20 cellular contexts compared by ENCODE assay signal in the genomic region with DNA sequence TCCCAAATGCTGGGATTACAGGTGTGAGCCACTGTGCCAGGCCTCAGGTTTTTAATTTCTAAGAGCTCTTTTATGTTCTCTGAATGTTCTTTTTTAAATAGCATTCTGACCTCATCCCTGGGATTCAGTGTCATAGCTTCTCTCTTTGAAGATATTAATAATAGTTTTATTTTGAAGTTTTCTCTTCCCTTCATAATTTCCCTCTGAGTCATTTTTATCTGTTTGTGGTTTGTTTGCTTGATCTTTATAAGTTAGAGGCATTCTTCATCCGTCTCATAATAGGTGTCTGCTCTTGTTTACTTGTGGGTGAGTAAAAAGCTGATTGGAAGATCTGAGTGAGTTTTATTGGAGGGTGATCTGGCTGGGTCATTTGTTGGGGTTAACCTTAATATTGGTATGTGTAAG. TPM values are rescaled to one million over a fixed set of nuclear protein-coding genes. Genes with fewer than 3 reads are reported as not detected.
DNase-seq lines count a peak whose midpoint lies in the region; ATAC-seq and TF ChIP-seq lines count a peak whose summit lies in the region.
"Had no signal": no experiment of that assay in that cellular context is flagged by ENCODE, and none has a peak within 500 bp of the region (broad histone marks: within the 10 kb centered on the region; RNA-seq: fewer than 3 reads in every experiment).

No MANE protein-coding gene starts in this region.

- intact Hi-C loops in uterus (cut with DNase I; ENCODE audit: low total_unique reads): no loop called here

- H3K4me3 ChIP-seq in fibroblast of pulmonary artery (replicated peaks; ENCODE audit: low read depth, low read length): no peak overlapping the region
- no peak overlapping the region for H3K4me3 ChIP-seq in uterus
- H3K4me3 ChIP-seq: BLaER1 treated with 17β-estradiol and CSF1 and Interleukin-3, amounts not matched to agents 10 nM and 100 nM; body of pancreas; esophagus muscularis mucosa; tibial nerve had no signal

- ATAC-seq in HG03565 (IDR thresholded peaks at IDR 0.05; ENCODE audit: unreplicated experiment) (peak; percentile 46), GM21717 (IDR thresholded peaks at IDR 0.05; ENCODE audit: unreplicated experiment) (no peak)
- ATAC-seq: body of pancreas, Panc1 had no signal

- no peaks in the 10 kb centered on the region for H3K4me1 ChIP-seq in uterus
- H3K4me1 ChIP-seq: body of pancreas, tibial nerve had no signal

- DNase-seq in SW480 (ENCODE audit: low spot score): peak; percentile 92
- peak; percentile 35 for DNase-seq in fibroblast of pulmonary artery (ENCODE audit: low read depth)
- peak in 1 of 2 donors; percentile 36 for DNase-seq in uterus
- DNase-seq in NCI-H2081 (lab: John Stamatoyannopoulos, UW): no peak
- no peak for DNase-seq in T-helper 2 cell
- DNase-seq: activated naive CD4-positive, alpha-beta T cell treated with anti-CD3 and anti-CD28 coated beads, Interleukin-2, amount 50 U/mL, for 16 hours; body of pancreas; DMS53; islet precursor cell; KG1; NCI-H1105; NCI-H2171; NCI-H82; stimulated activated naive CD4-positive, alpha-beta T cell had no signal

- TF ChIP-seq CTCF in fibroblast of pulmonary artery (IDR thresholded peaks at IDR 0.05; ENCODE audit: low read length, missing control alignments) (no peak), uterus (IDR thresholded peaks at IDR 0.05) (no peak)

- H3K36me3 ChIP-seq in uterus: no peaks in the 10 kb centered on the region
- H3K36me3 ChIP-seq: BLaER1 treated with 17β-estradiol and CSF1 and Interleukin-3, amounts not matched to agents 10 nM and 100 nM; esophagus muscularis mucosa; tibial nerve had no signal

- no peaks in the 10 kb centered on the region for H3K9me3 ChIP-seq in uterus
- H3K9me3 ChIP-seq: body of pancreas, esophagus muscularis mucosa, tibial nerve had no signal

- H3K27me3 ChIP-seq in uterus: no peaks in the 10 kb centered on the region
- H3K27me3 ChIP-seq: BLaER1 treated with 17β-estradiol and CSF1 and Interleukin-3, amounts not matched to agents 10 nM and 100 nM; body of pancreas; esophagus muscularis mucosa; tibial nerve had no signal

- peak overlapping the region; percentile 67 to 68 for H3K27ac ChIP-seq in uterus
- H3K27ac ChIP-seq: BLaER1 treated with 17β-estradiol and CSF1 and Interleukin-3, amounts not matched to agents 10 nM and 100 nM; body of pancreas; esophagus muscularis mucosa had no signal

- TF ChIP-seq POLR2A in uterus (IDR thresholded peaks at IDR 0.05): no peak

RNA-seq across cellular contexts. Expression of a gene that starts 12.5 kb away (rescaled TPM):
- total RNA-seq in uterus: 100 to 1,000 TPM in 3 of 4 donors, 10 to 100 TPM in 1; 42.7 to 204 (median 138) TPM

Comparison
In these comparisons a context has a peak if more than half of its experiments do, and no peak if none do; other contexts are left out.
1. DNase-seq: peak in SW480 (single experiment) and fibroblast of pulmonary artery (single experiment); none in NCI-H2081 (0 of 2) and T-helper 2 cell (0 of 5).